Comparison of ENCODE assay signal across 1 cellular context in genomic region chr5:93275376-93275775, GRCh38.
TF ChIP-seq lines count a peak whose summit lies in the region.

No MANE protein-coding gene starts in this region.

TF ChIP-seq in A549, 52 proteins besides CTCF, POLR2A, EP300 and RAD21 (continued from another document):
- TF ChIP-seq REST (IDR thresholded peaks at IDR 0.05) = no peak
